ENCODE assay signal across 17 cellular contexts in the genomic region with DNA sequence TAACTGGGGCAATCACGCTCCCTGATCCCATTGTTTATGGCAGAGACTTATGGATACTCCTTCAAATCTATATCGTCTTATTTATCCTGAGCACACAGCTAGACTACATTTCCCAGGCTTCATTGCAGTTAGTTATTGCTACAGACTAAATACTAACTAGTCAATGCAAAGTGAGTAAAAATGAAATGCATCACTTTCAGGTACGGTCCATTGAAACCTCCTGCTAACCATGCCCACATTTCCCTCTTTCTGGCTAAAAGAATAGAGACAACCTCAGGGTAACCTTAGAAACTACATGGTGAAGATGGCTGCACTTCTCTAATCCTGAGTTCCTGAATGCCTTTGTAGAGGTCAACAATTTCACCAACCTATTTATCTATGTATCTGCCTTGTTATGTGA.
DNase-seq lines count a peak whose midpoint lies in the region; ATAC-seq lines count a peak whose summit lies in the region.
"Had no signal": no experiment of that assay in that cellular context is flagged by ENCODE, and none has a peak within 500 bp of the region (broad histone marks: within the 10 kb centered on the region; RNA-seq: fewer than 3 reads in every experiment).

No MANE protein-coding gene starts in this region.

- DNase-seq in stimulated activated CD4-positive, alpha-beta T cell treated with anti-CD3 and anti-CD28 coated beads, Interleukin-12 subunit alpha, Interleukin-12 subunit beta, amount 100 ng/mL, for 4 hours, result no peak
- DNase-seq in DMS 273 (lab: John Stamatoyannopoulos, UW; ENCODE audit: unreplicated experiment) (no peak), activated T-cell treated with anti-CD3 and anti-CD28 coated beads for 4 hours (no peak)
- DNase-seq: AML-193; CD4-positive, CD25-positive, alpha-beta regulatory T cell; DND-41; GDM1; NCI-H1092 treated with DMSO at 0.1 percent for 48 hours; NCI-H1694; PC-9; T-helper 9 cell had no signal

- ATAC-seq in GM18508 (IDR thresholded peaks at IDR 0.05; ENCODE audit: insufficient read depth, unreplicated experiment) (peak; percentile 48), HG02588 (IDR thresholded peaks at IDR 0.05; ENCODE audit: unreplicated experiment) (peak; percentile 50), HG03097 (IDR thresholded peaks at IDR 0.05; ENCODE audit: low FRiP score, unreplicated experiment) (peak; percentile 49), HG03571 (IDR thresholded peaks at IDR 0.05; ENCODE audit: unreplicated experiment) (peak; percentile 31), HG03457 (IDR thresholded peaks at IDR 0.05; ENCODE audit: unreplicated experiment) (no peak)
- ATAC-seq: HepG2 had no signal
